17 cellular contexts compared by ENCODE assay signal in the genomic region with DNA sequence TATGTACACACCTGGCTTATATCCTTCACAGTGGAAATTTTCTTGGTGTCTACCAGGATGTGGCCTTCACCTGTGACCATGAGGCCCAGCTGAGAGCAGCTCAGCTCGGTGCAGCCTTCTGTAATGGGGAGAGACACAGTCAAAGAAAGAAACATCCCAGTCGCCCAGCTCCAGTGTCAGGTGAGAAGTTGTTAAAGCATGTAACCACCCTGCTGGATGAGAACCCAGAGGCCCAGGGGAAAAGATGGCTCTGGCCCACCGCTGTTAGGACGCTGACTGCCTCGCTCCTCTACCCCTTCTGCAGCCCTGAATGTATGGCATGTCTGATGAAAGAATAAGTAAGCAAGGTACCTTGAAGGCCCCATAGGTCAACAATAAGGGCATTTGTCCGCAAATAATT. TPM values are rescaled to one million over a fixed set of nuclear protein-coding genes. Genes with fewer than 3 reads are reported as not detected.
A peak's percentile ranks its signal among the peaks of the same experiment; 100 is the strongest.
DNase-seq lines count a peak whose midpoint lies in the region; ATAC-seq and TF ChIP-seq lines count a peak whose summit lies in the region.
"Had no signal": no experiment of that assay in that cellular context is flagged by ENCODE, and none has a peak within 500 bp of the region (broad histone marks: within the 10 kb centered on the region; RNA-seq: fewer than 3 reads in every experiment).

No MANE protein-coding gene starts in this region.

- H3K4me1 Mint-ChIP-seq in nephron progenitor cell, result peaks cover 51% of the 10 kb centered on the region

- peak overlapping the region; percentile 49 for H2AFZ ChIP-seq in OCI-LY7 (ENCODE audit: low read length)

- H3K36me3 ChIP-seq in BLaER1 treated with 17β-estradiol and CSF1 and Interleukin-3, amounts not matched to agents 10 nM and 100 nM, result peaks cover 57 to 93% (median 81%) of the 10 kb centered on the region in 11 experiments
- no peaks in the 10 kb centered on the region for H3K36me3 ChIP-seq in OCI-LY7 (ENCODE audit: insufficient read depth, low read length)
- H3K36me3 ChIP-seq: HAP-1 had no signal

- no TSS peak for BruUV-seq in OCI-LY7 (replicated peaks; lab: Mats Ljungman, UMichigan)

- POLR2A ChIA-PET in OCI-LY7 (lab: Charles Lee), result interaction anchor here (0.7 kb wide), 1 partner anchor 1805 kb away, joined by 3 read pairs; no protein-coding TSS in a partner anchor

- CTCF ChIA-PET in OCI-LY7 (lab: Charles Lee; ENCODE audit: unreplicated experiment), result no interaction called here

- no peak overlapping the region for H3K4me3 ChIP-seq in BLaER1 treated with 17β-estradiol and CSF1 and Interleukin-3, amounts not matched to agents 10 nM and 100 nM
- no peak overlapping the region for H3K4me3 ChIP-seq in OCI-LY7 (ENCODE audit: low read depth, low read length, poor library complexity, severe bottlenecking)
- H3K4me3 ChIP-seq: GM12878, HAP-1 had no signal

- H4K20me1 ChIP-seq in BLaER1 treated with 17β-estradiol and CSF1 and Interleukin-3, amounts not matched to agents 10 nM and 100 nM, result no peaks in the 10 kb centered on the region
- H4K20me1 ChIP-seq in OCI-LY7 (ENCODE audit: insufficient read depth, low read length), result no peaks in the 10 kb centered on the region

- H3K4me2 ChIP-seq in BLaER1 treated with 17β-estradiol and CSF1 and Interleukin-3, amounts not matched to agents 10 nM and 100 nM, result peak overlapping the region in 6 of 11 experiments; percentile 4 to 82 (median 44); a peak in 10 of 22 replicates
- peak overlapping the region; percentile 21; the same call in 1 of the 2 replicates for H3K4me2 ChIP-seq in OCI-LY7 (ENCODE audit: low read length)

- H3K27me3 Mint-ChIP-seq in nephron progenitor cell (ENCODE audit: low read depth, poor library complexity), result peaks cover 2% of the 10 kb centered on the region
- H3K27me3 Mint-ChIP-seq: CD4-positive, CD25-positive, alpha-beta regulatory T cell; CD8-positive, alpha-beta memory T cell had no signal

- H3K4me3 Mint-ChIP-seq in nephron progenitor cell, result no peak overlapping the region
- H3K4me3 Mint-ChIP-seq: CD4-positive, CD25-positive, alpha-beta regulatory T cell; CD8-positive, alpha-beta memory T cell had no signal

- H3K9me3 Mint-ChIP-seq in nephron progenitor cell, result no peaks in the 10 kb centered on the region
- H3K9me3 Mint-ChIP-seq: CD4-positive, CD25-positive, alpha-beta regulatory T cell; CD8-positive, alpha-beta memory T cell had no signal

- ATAC-seq in activated CD4-positive, CD25-positive, alpha-beta regulatory T cell treated with anti-CD3 and anti-CD28 coated beads, Interleukin-2, amount 50 U/mL, for 24 hours, result no peak
- ATAC-seq: GM12878 had no signal

- H3K9me3 ChIP-seq in BLaER1 treated with 17β-estradiol and CSF1 and Interleukin-3, amounts not matched to agents 10 nM and 100 nM (replicated peaks in 1 of 11), result peaks cover 15 to 40% (median 19%) of the 10 kb centered on the region in 11 experiments; a peak in 21 of 22 replicates
- H3K9me3 ChIP-seq in OCI-LY7 (ENCODE audit: low read length), result peaks cover 5% of the 10 kb centered on the region; the same call in 1 of the 2 replicates
- H3K9me3 ChIP-seq: HAP-1 had no signal

- H3K79me2 ChIP-seq in OCI-LY7 (ENCODE audit: insufficient read depth, low read depth, low read length), result no peaks in the 10 kb centered on the region

- H3K27ac Mint-ChIP-seq in nephron progenitor cell, result peak overlapping the region; percentile 73
- H3K27ac Mint-ChIP-seq: CD4-positive, CD25-positive, alpha-beta regulatory T cell; CD8-positive, alpha-beta memory T cell had no signal

- H3K9me2 ChIP-seq in OCI-LY7 (ENCODE audit: insufficient read depth, low read length), result no peaks in the 10 kb centered on the region

- no peaks in the 10 kb centered on the region for H3K27me3 ChIP-seq in BLaER1 treated with 17β-estradiol and CSF1 and Interleukin-3, amounts not matched to agents 10 nM and 100 nM

- intact Hi-C loops in OCI-LY7 (cut with micrococcal nuclease; ENCODE audit: unreplicated experiment), result no loop called here

- TF ChIP-seq CTCF in OCI-LY7 (conservative IDR thresholded peaks at IDR 0.05; ENCODE audit: low read length), result no peak
- no peak for TF ChIP-seq CTCF in nephron progenitor cell (IDR thresholded peaks at IDR 0.05)

- DNase-seq in OCI-LY7 (ENCODE audit: low spot score) (peak; percentile 34), nephron progenitor cell (no peak)
- no peak for DNase-seq in stimulated activated CD4-positive, alpha-beta T cell treated with anti-CD3 and anti-CD28 coated beads, Interleukin-2, amount 100 ng/mL, for 24 hours
- no peak for DNase-seq in activated naive CD4-positive, alpha-beta T cell treated with anti-CD3 and anti-CD28 coated beads, Interleukin-2, amount 50 U/mL, for 16 hours
- DNase-seq: ACHN; AML-193; CD4-positive, CD25-positive, alpha-beta regulatory T cell; CD8-positive, alpha-beta memory T cell; COR-L47; DMS 273 treated with DMSO at 0.1 percent for 48 hours; DMS53; DND-41; EL had no signal

- no peak overlapping the region for H3K9ac ChIP-seq in BLaER1 treated with 17β-estradiol and CSF1 and Interleukin-3, amounts not matched to agents 10 nM and 100 nM

- H3K36me3 Mint-ChIP-seq in nephron progenitor cell (ENCODE audit: low read depth), result peaks cover 87% of the 10 kb centered on the region

- no peak overlapping the region; a peak in 1 of 22 replicates for H3K27ac ChIP-seq in BLaER1 treated with 17β-estradiol and CSF1 and Interleukin-3, amounts not matched to agents 10 nM and 100 nM
- H3K27ac ChIP-seq in OCI-LY7 (ENCODE audit: low read depth, low read length, poor library complexity, severe bottlenecking), result no peak overlapping the region

- H3K4me1 ChIP-seq in BLaER1 treated with 17β-estradiol and CSF1 and Interleukin-3, amounts not matched to agents 10 nM and 100 nM, result peaks cover 15 to 75% (median 57%) of the 10 kb centered on the region in 10 experiments
- H3K4me1 ChIP-seq in OCI-LY7 (ENCODE audit: insufficient read depth, low read length, poor library complexity, severe bottlenecking), result peaks cover 48% of the 10 kb centered on the region
- H3K4me1 ChIP-seq: HAP-1 had no signal

RNA-seq across cellular contexts. Expression of a gene that starts 52.7 kb away (rescaled TPM):
- total RNA-seq in OCI-LY7 (2014; rRNA removed; shearing (Covaris generic)), result 1.8 and 1.9 TPM in 2 replicates
- 12.1 and 12.2 TPM in 2 replicates for total RNA-seq in OCI-LY7 (2022)
